ENCODE assay signal across 9 cellular contexts in the genomic region with DNA sequence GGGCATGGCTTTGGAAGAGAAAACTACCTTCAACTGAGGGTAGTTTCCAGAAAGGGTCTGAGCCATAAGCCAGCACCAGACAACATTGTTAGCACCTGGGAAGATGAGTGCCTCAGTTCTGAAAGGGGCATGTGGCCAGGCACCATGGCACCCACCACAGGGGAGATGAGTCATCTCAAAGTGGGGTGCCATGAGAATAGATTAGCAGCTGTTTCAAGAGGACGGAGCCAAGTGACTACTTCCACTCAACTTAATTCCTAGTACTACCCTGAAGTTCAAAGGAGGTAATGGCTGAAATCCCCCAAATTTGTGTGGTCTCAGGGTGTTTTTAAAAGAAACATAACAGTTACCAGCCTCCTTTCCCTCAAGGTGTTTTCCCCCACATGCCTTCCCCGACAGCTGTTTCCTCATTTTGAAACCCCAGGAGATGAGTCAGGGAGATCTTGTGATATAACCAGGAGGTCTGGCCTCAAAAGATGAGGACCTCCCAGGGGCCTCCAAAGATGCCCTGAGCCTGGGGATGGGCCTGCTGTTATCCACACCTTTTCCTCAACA. TPM values are rescaled to one million over a fixed set of nuclear protein-coding genes. Genes with fewer than 3 reads are reported as not detected.
A peak's percentile ranks its signal among the peaks of the same experiment; 100 is the strongest.
DNase-seq lines count a peak whose midpoint lies in the region; ATAC-seq and TF ChIP-seq lines count a peak whose summit lies in the region.
"Had no signal": no experiment of that assay in that cellular context is flagged by ENCODE, and none has a peak within 500 bp of the region (broad histone marks: within the 10 kb centered on the region; RNA-seq: fewer than 3 reads in every experiment).

No MANE protein-coding gene starts in this region.

- ATAC-seq in HG02623 (IDR thresholded peaks at IDR 0.05; ENCODE audit: unreplicated experiment), result peak; percentile 80
- ATAC-seq: effector memory CD8-positive, alpha-beta T cell had no signal

- TF ChIP-seq CTCF in glutamatergic neuron (IDR thresholded peaks at IDR 0.05; ENCODE audit: partially characterized antibody, unreplicated experiment), result no peak

- intact Hi-C loops in posterior cingulate gyrus (cut with DNase I), result no loop called here

- peak; percentile 2 for DNase-seq in activated CD8-positive, alpha-beta memory T cell treated with anti-CD3 and anti-CD28 coated beads, Interleukin-2, amount 50 U/mL, for 24 hours (ENCODE audit: extremely low read depth)
- no peak for DNase-seq in activated CD8-positive, alpha-beta memory T cell treated with anti-CD3 and anti-CD28 coated beads, Interleukin-2, amount 50 U/mL, for 4 hours
- DNase-seq in MV-4-11 (lab: John Stamatoyannopoulos, UW) (peak; percentile 22), glutamatergic neuron (no peak), NCI-H1436 treated with DMSO at 0.1 percent for 48 hours (lab: John Stamatoyannopoulos, UW) (no peak), posterior cingulate gyrus (no peak)
- peak in 2 of 3 donors; percentile 2 to 41 for DNase-seq in stimulated activated CD4-positive, alpha-beta T cell treated with anti-CD3 and anti-CD28 coated beads, TNF-alpha, amount 100 ng/mL, for 48 hours (ENCODE audit: low read depth in 3 of 3)
- DNase-seq: effector memory CD8-positive, alpha-beta T cell had no signal

- peaks cover 1% of the 10 kb centered on the region for H3K27me3 Mint-ChIP-seq in glutamatergic neuron (ENCODE audit: unreplicated experiment)
- H3K27me3 Mint-ChIP-seq: effector memory CD8-positive, alpha-beta T cell had no signal

- no peaks in the 10 kb centered on the region for H3K9me3 Mint-ChIP-seq in glutamatergic neuron (ENCODE audit: unreplicated experiment)
- H3K9me3 Mint-ChIP-seq: effector memory CD8-positive, alpha-beta T cell had no signal

- no peaks in the 10 kb centered on the region for H3K36me3 Mint-ChIP-seq in glutamatergic neuron (ENCODE audit: unreplicated experiment)

- no peaks in the 10 kb centered on the region for H3K4me1 Mint-ChIP-seq in glutamatergic neuron (ENCODE audit: low read depth, unreplicated experiment)

- no peak overlapping the region for H3K27ac Mint-ChIP-seq in glutamatergic neuron (ENCODE audit: unreplicated experiment)
- H3K27ac Mint-ChIP-seq: effector memory CD8-positive, alpha-beta T cell had no signal

- H3K4me3 Mint-ChIP-seq in glutamatergic neuron (ENCODE audit: unreplicated experiment), result no peak overlapping the region
- H3K4me3 Mint-ChIP-seq: effector memory CD8-positive, alpha-beta T cell had no signal

RNA-seq across cellular contexts. Expression of gene FTHL17, which starts 27.8 kb away (rescaled TPM):
- total RNA-seq in glutamatergic neuron (ENCODE audit: unreplicated experiment), result not detected

Comparison
In these comparisons a context has a peak if more than half of its experiments do, and no peak if none do; other contexts are left out.
1. DNase-seq: peak in activated CD8-positive, alpha-beta memory T cell treated with anti-CD3 and anti-CD28 coated beads, Interleukin-2, amount 50 U/mL, for 24 hours (single experiment), MV-4-11 (single experiment) and stimulated activated CD4-positive, alpha-beta T cell treated with anti-CD3 and anti-CD28 coated beads, TNF-alpha, amount 100 ng/mL, for 48 hours (2 of 3); none in activated CD8-positive, alpha-beta memory T cell treated with anti-CD3 and anti-CD28 coated beads, Interleukin-2, amount 50 U/mL, for 4 hours (single experiment), glutamatergic neuron (single experiment), NCI-H1436 treated with DMSO at 0.1 percent for 48 hours (single experiment) and posterior cingulate gyrus (0 of 10).